In genomic region chr3:133592843-133593242, GRCh38 we compare ENCODE assay signal across 18 cellular contexts. TPM values are rescaled to one million over a fixed set of nuclear protein-coding genes. Genes with fewer than 3 reads are reported as not detected.
A peak's percentile ranks its signal among the peaks of the same experiment; 100 is the strongest.
DNase-seq lines count a peak whose midpoint lies in the region; ATAC-seq and TF ChIP-seq lines count a peak whose summit lies in the region.
"Had no signal": no experiment of that assay in that cellular context is flagged by ENCODE, and none has a peak within 500 bp of the region (broad histone marks: within the 10 kb centered on the region; RNA-seq: fewer than 3 reads in every experiment).

No MANE protein-coding gene starts in this region.

- H4K12ac ChIP-seq in trophoblast cell (ENCODE audit: low read depth, low read length): no peak overlapping the region

- TF ChIP-seq CTCF in GM12865 (IDR thresholded peaks at IDR 0.05; ENCODE audit: insufficient read depth, low read depth, low read length, missing control alignments) (no peak), SU-DHL-6 (IDR thresholded peaks at IDR 0.05; ENCODE audit: insufficient read depth, low read length, poor library complexity, severe bottlenecking) (no peak), GM10248 (IDR thresholded peaks at IDR 0.05; ENCODE audit: control extremely low read depth, extremely low read depth, low read depth, missing control alignments) (no peak), foreskin fibroblast (IDR thresholded peaks at IDR 0.05; ENCODE audit: low read depth, low read length) (no peak)

- H4K20me1 ChIP-seq in SU-DHL-6 (ENCODE audit: low read depth, low read length): peaks cover 10% of the 10 kb centered on the region; the same call in 1 of the 2 replicates

- CTCF ChIA-PET in GM10248 (lab: Yijun Ruan, JAX): interaction anchor here (1.0 to 1.3 kb wide), 3 partner anchors 15 to 169 kb away, joined by 4 to 6 read pairs (median 4); partner anchors contain the start of gene CDV3

- H2BK12ac ChIP-seq in trophoblast cell (ENCODE audit: low read length): no peak overlapping the region

- no peak overlapping the region for H3K14ac ChIP-seq in trophoblast cell (ENCODE audit: low read length)

- no peak overlapping the region for H2AK5ac ChIP-seq in trophoblast cell (ENCODE audit: low read length)

- no peak overlapping the region for H3K23ac ChIP-seq in trophoblast cell (ENCODE audit: low read length)

- H4K8ac ChIP-seq in trophoblast cell (ENCODE audit: low read depth, low read length): no peak overlapping the region

- no peaks in the 10 kb centered on the region for H3K79me1 ChIP-seq in trophoblast cell (ENCODE audit: low read length)

- no peak overlapping the region for H2BK5ac ChIP-seq in trophoblast cell (ENCODE audit: low read depth, low read length, poor library complexity)

- H3K27ac ChIP-seq in SU-DHL-6 (ENCODE audit: low read depth, low read length) (peak overlapping the region; percentile 31; the same call in 1 of the 2 replicates), trophoblast cell (ENCODE audit: low read depth, low read length) (no peak overlapping the region)
- H3K27ac ChIP-seq: gastroesophageal sphincter, thoracic aorta had no signal

- H2AFZ ChIP-seq in SU-DHL-6 (ENCODE audit: low read depth, low read length, severe bottlenecking) (no peak overlapping the region), trophoblast cell (ENCODE audit: insufficient read depth, low read length, poor library complexity) (no peak overlapping the region)

- no peaks in the 10 kb centered on the region for H3K27me3 ChIP-seq in SU-DHL-6 (ENCODE audit: low read length)
- H3K27me3 ChIP-seq in trophoblast cell (ENCODE audit: insufficient read depth, low read length): no peaks in the 10 kb centered on the region
- H3K27me3 ChIP-seq: gastroesophageal sphincter had no signal

- peaks cover under 1% of the 10 kb centered on the region; the same call in 1 of the 2 replicates for H3K79me2 ChIP-seq in SU-DHL-6 (ENCODE audit: insufficient read depth, low read length)
- no peaks in the 10 kb centered on the region for H3K79me2 ChIP-seq in trophoblast cell (ENCODE audit: control insufficient read depth, insufficient read depth, low read length, poor library complexity)

- WGBS in trophoblast cell (ENCODE audit: extremely low coverage, insufficient coverage, insufficient read length): no CpG with 5 or more reads among the region's 5 CpGs

- H3K4me3 ChIP-seq in GM12865 (ENCODE audit: low read depth, low read length): no peak overlapping the region
- no peak overlapping the region for H3K4me3 ChIP-seq in SU-DHL-6 (ENCODE audit: insufficient read depth, low read length, poor library complexity, severe bottlenecking)
- no peak overlapping the region for H3K4me3 ChIP-seq in trophoblast cell (ENCODE audit: low read depth, low read length)
- H3K4me3 ChIP-seq in foreskin fibroblast (ENCODE audit: low read depth in 1 of 2, low read length in 2 of 2): no peak overlapping the region
- H3K4me3 ChIP-seq: gastroesophageal sphincter, lung, thoracic aorta had no signal

- no peak overlapping the region for H3K4ac ChIP-seq in trophoblast cell (ENCODE audit: low read depth, low read length)

- peak overlapping the region; percentile 60 for H2BK120ac ChIP-seq in trophoblast cell (ENCODE audit: insufficient read depth, low read length, poor library complexity)

- peaks cover 3 to 9% of the 10 kb centered on the region in 2 experiments for H3K4me1 ChIP-seq in trophoblast cell (ENCODE audit: control insufficient read depth in 1 of 2, insufficient read depth in 2 of 2, low read length in 2 of 2)

- DNase-seq in GM12865 (ENCODE audit: low read depth) (peak; percentile 74), trophoblast cell (peak in 1 of 2 donors; percentile 18), NCI-H146 treated with DMSO at 0.1 percent for 48 hours (lab: John Stamatoyannopoulos, UW; ENCODE audit: unreplicated experiment) (no peak), GM10248 (ENCODE audit: extremely low spot score) (no peak), foreskin fibroblast (no peak)
- DNase-seq: activated CD4-positive, alpha-beta T cell treated with anti-CD3 and anti-CD28 coated beads for 48 hours; activated effector memory CD4-positive, alpha-beta T cell treated with anti-CD3 and anti-CD28 coated beads, Interleukin-2, amount 50 U/mL, for 16 hours; anterior cingulate cortex; C1 segment of cervical spinal cord; NCI-H187 treated with DMSO at 0.1 percent for 48 hours; NCI-H510A; retina; SHP77 treated with DMSO at 0.1 percent for 48 hours had no signal

- peak overlapping the region; percentile 6 for H4K91ac ChIP-seq in trophoblast cell (ENCODE audit: low read depth, low read length)

- ATAC-seq in GM21723 (IDR thresholded peaks at IDR 0.05; ENCODE audit: unreplicated experiment): peak; percentile 50
- ATAC-seq: gastroesophageal sphincter had no signal

- no peak overlapping the region for H3K9ac ChIP-seq in SU-DHL-6 (ENCODE audit: low read length)
- no peak overlapping the region for H3K9ac ChIP-seq in trophoblast cell (ENCODE audit: low read length)

- POLR2A ChIA-PET in GM10248 (lab: Yijun Ruan, JAX): no interaction called here

- H3K9me3 ChIP-seq in SU-DHL-6 (ENCODE audit: insufficient read depth, low read length) (no peaks in the 10 kb centered on the region), trophoblast cell (ENCODE audit: insufficient read depth, low read depth, low read length) (no peaks in the 10 kb centered on the region)
- H3K9me3 ChIP-seq: gastroesophageal sphincter, thoracic aorta had no signal

- H3F3A ChIP-seq in SU-DHL-6 (ENCODE audit: insufficient read depth): peaks cover 67% of the 10 kb centered on the region

- no peak overlapping the region for H3K18ac ChIP-seq in trophoblast cell (ENCODE audit: low read length)

- H3K4me2 ChIP-seq in SU-DHL-6 (ENCODE audit: low read depth, low read length, poor library complexity, severe bottlenecking): no peak overlapping the region
- no peak overlapping the region for H3K4me2 ChIP-seq in trophoblast cell (ENCODE audit: low read length)

- H3K9me2 ChIP-seq in SU-DHL-6 (replicated peaks; ENCODE audit: insufficient read depth, low read length): no peaks in the 10 kb centered on the region

- H3K36me3 ChIP-seq in SU-DHL-6 (ENCODE audit: low read length) (peaks cover 10% of the 10 kb centered on the region), trophoblast cell (ENCODE audit: control insufficient read depth in 1 of 2, insufficient read depth in 2 of 2, low read length in 2 of 2) (peaks cover 4 to 12% of the 10 kb centered on the region in 2 experiments)

RNA-seq across cellular contexts. Expression of gene CDV3, which starts 19.4 kb away (rescaled TPM):
- 165 and 171 TPM in 2 replicates for polyA plus RNA-seq in trophoblast cell (2013)
